In genomic region chr5:135578305-135578684, GRCh38 we compare ENCODE assay signal across 12 cellular contexts. TPM values are rescaled to one million over a fixed set of nuclear protein-coding genes. Genes with fewer than 3 reads are reported as not detected.
DNase-seq lines count a peak whose midpoint lies in the region; ATAC-seq and TF ChIP-seq lines count a peak whose summit lies in the region.
"Had no signal": no experiment of that assay in that cellular context is flagged by ENCODE, and none has a peak within 500 bp of the region (broad histone marks: within the 10 kb centered on the region; RNA-seq: fewer than 3 reads in every experiment).

No MANE protein-coding gene starts in this region.

- H3K27ac Mint-ChIP-seq in endodermal cell: no peak overlapping the region
- H3K27ac Mint-ChIP-seq: activated naive CD8-positive, alpha-beta T cell treated with anti-CD3 and anti-CD28 coated beads for 36 hours; effector memory CD8-positive, alpha-beta T cell had no signal

- H2BK5ac ChIP-seq in mesendoderm (ENCODE audit: low read length): no peak overlapping the region

- peak overlapping the region; percentile 82 for H3K56ac ChIP-seq in mesendoderm (ENCODE audit: low read length)

- DNase-seq in MG63: no peak
- DNase-seq in endodermal cell: peak; percentile 71
- peak; percentile 20 for DNase-seq in mesendoderm
- no peak for DNase-seq in tibial artery
- DNase-seq in activated CD4-positive, alpha-beta T cell treated with anti-CD3 and anti-CD28 coated beads, Interleukin-2, amount 50 U/mL, for 4 hours: no peak
- no peak for DNase-seq in amygdala (lab: John Stamatoyannopoulos, UW)
- DNase-seq: effector memory CD8-positive, alpha-beta T cell; NCI-H1436 had no signal

- no peak overlapping the region for H2AK5ac ChIP-seq in mesendoderm (ENCODE audit: low read length)

- H3K4me3 ChIP-seq in MG63 (peak overlapping the region; percentile 28), endodermal cell (ENCODE audit: low read length) (peak overlapping the region; percentile 69), mesendoderm (ENCODE audit: low read length) (peak overlapping the region; percentile 30), tibial artery (peak overlapping the region; percentile 9 to 40)

- intact Hi-C loops in tibial artery (cut with DNase I; ENCODE audit: low total_unique reads): no loop called here

- no peak overlapping the region for H3K18ac ChIP-seq in mesendoderm (ENCODE audit: low read length)

- H3K27ac ChIP-seq in endodermal cell (ENCODE audit: low read depth, low read length): no peak overlapping the region
- H3K27ac ChIP-seq in mesendoderm (ENCODE audit: low read depth, low read length): no peak overlapping the region
- H3K27ac ChIP-seq in tibial artery: no peak overlapping the region
- H3K27ac ChIP-seq: RWPE1 had no signal

- peaks cover 84% of the 10 kb centered on the region for H3K27me3 Mint-ChIP-seq in endodermal cell (ENCODE audit: insufficient read depth)

- no peak overlapping the region for H2BK15ac ChIP-seq in mesendoderm (replicated peaks; ENCODE audit: low read depth)

- H3K36me3 ChIP-seq in MG63: no peaks in the 10 kb centered on the region
- H3K36me3 ChIP-seq in endodermal cell (ENCODE audit: control insufficient read depth, insufficient read depth, low read length): no peaks in the 10 kb centered on the region
- H3K36me3 ChIP-seq in mesendoderm (ENCODE audit: control insufficient read depth, insufficient read depth, low read length): no peaks in the 10 kb centered on the region
- no peaks in the 10 kb centered on the region for H3K36me3 ChIP-seq in tibial artery

- H3K9me3 ChIP-seq in MG63 (no peaks in the 10 kb centered on the region), endodermal cell (ENCODE audit: control insufficient read depth, low read length) (no peaks in the 10 kb centered on the region), tibial artery (no peaks in the 10 kb centered on the region)

- H3K4me2 ChIP-seq in mesendoderm (ENCODE audit: low read length): peak overlapping the region; percentile 86

- no peaks in the 10 kb centered on the region for H3K79me1 ChIP-seq in mesendoderm (ENCODE audit: low read length)

- H3K4me3 Mint-ChIP-seq in endodermal cell: peak overlapping the region; percentile 66
- H3K4me3 Mint-ChIP-seq: effector memory CD8-positive, alpha-beta T cell had no signal

- H3K36me3 Mint-ChIP-seq in endodermal cell (ENCODE audit: low read depth): no peaks in the 10 kb centered on the region
- H3K36me3 Mint-ChIP-seq: activated naive CD8-positive, alpha-beta T cell treated with anti-CD3 and anti-CD28 coated beads for 36 hours had no signal

- no peak overlapping the region for H2BK120ac ChIP-seq in mesendoderm (ENCODE audit: low read depth, low read length)

- peaks cover 53% of the 10 kb centered on the region for H3K27me3 ChIP-seq in MG63
- H3K27me3 ChIP-seq in endodermal cell (ENCODE audit: control insufficient read depth, insufficient read depth, low read length, poor library complexity, severe bottlenecking): peaks cover 52% of the 10 kb centered on the region
- H3K27me3 ChIP-seq in mesendoderm (ENCODE audit: insufficient read depth, low read length, poor library complexity): peaks cover 11% of the 10 kb centered on the region
- H3K27me3 ChIP-seq in tibial artery: peaks cover 0 to 75% of the 10 kb centered on the region in 2 donors

- H3K4me1 Mint-ChIP-seq in endodermal cell: peaks cover 25% of the 10 kb centered on the region

- WGBS in endodermal cell (ENCODE audit: insufficient coverage in 1 of 2, insufficient read length in 1 of 2), 2 experiments: 9 to 13% methylated on average over 18 to 21 of the region's 21 CpGs
- no CpG with 5 or more reads among the region's 21 CpGs for WGBS in mesendoderm (ENCODE audit: extremely low coverage, insufficient coverage, low lambda C conversion rate)

- H3K4me1 ChIP-seq in endodermal cell (ENCODE audit: control insufficient read depth, insufficient read depth, low read length) (peaks cover 15% of the 10 kb centered on the region), mesendoderm (ENCODE audit: control insufficient read depth, low read depth, low read length) (peaks cover 14% of the 10 kb centered on the region), tibial artery (peaks cover 0 to 12% (median 3%) of the 10 kb centered on the region in 4 donors)

- H3K4ac ChIP-seq in mesendoderm (ENCODE audit: low read depth, low read length): no peak overlapping the region

- TF ChIP-seq CTCF in endodermal cell (conservative IDR thresholded peaks at IDR 0.05) (no peak), tibial artery (IDR thresholded peaks at IDR 0.05) (no peak)

- H4K5ac ChIP-seq in mesendoderm (ENCODE audit: low read length): no peak overlapping the region

- no peaks in the 10 kb centered on the region for H3K9me3 Mint-ChIP-seq in endodermal cell
- H3K9me3 Mint-ChIP-seq: activated naive CD8-positive, alpha-beta T cell treated with anti-CD3 and anti-CD28 coated beads for 36 hours; effector memory CD8-positive, alpha-beta T cell had no signal

- H3K9ac ChIP-seq in endodermal cell (ENCODE audit: extremely low read depth, low read length, poor library complexity, severe bottlenecking) (no peak overlapping the region), mesendoderm (ENCODE audit: low read length) (peak overlapping the region; percentile 69)

- H3K23ac ChIP-seq in mesendoderm (ENCODE audit: low read length): peak overlapping the region; percentile 66

- no peak for ATAC-seq in activated CD4-positive, CD25-positive, alpha-beta regulatory T cell treated with anti-CD3 and anti-CD28 coated beads, Interleukin-2, amount 50 U/mL, for 24 hours
- ATAC-seq: effector memory CD8-positive, alpha-beta T cell had no signal

- H3K79me2 ChIP-seq in mesendoderm (ENCODE audit: control insufficient read depth, insufficient read depth, low read length): no peaks in the 10 kb centered on the region

- H4K8ac ChIP-seq in mesendoderm (ENCODE audit: low read depth, low read length): no peak overlapping the region

RNA-seq across cellular contexts. Expression of gene CXCL14, which starts 0.5 kb away (rescaled TPM):
- total RNA-seq in MG63 (2014; rRNA removed; shearing (Covaris generic); ENCODE audit: low replicate concordance): 0.76 TPM in 1 of 2 replicates, not detected in the other
- total RNA-seq in endodermal cell: under 1 TPM; 0.20 to 0.44 TPM
- polyA plus RNA-seq in endodermal cell (2013, experiment 1 of 2): 5.7 TPM
- 7.0 TPM for polyA plus RNA-seq in endodermal cell (2013, experiment 2 of 2)
- polyA plus RNA-seq in mesendoderm (2013, experiment 1 of 2): 25.5 TPM
- polyA plus RNA-seq in mesendoderm (2013, experiment 2 of 2): 27.4 TPM
- total RNA-seq: activated naive CD8-positive, alpha-beta T cell treated with anti-CD3 and anti-CD28 coated beads for 36 hours; HT1080 had no signal

RNA-seq across cellular contexts. Expression of gene NEUROG1, which starts 42.5 kb away (rescaled TPM):
- total RNA-seq in MG63 (2014; rRNA removed; shearing (Covaris generic); ENCODE audit: low replicate concordance): not detected in 2 replicates
- not detected for total RNA-seq in endodermal cell
- polyA plus RNA-seq in endodermal cell (2013, experiment 1 of 2): 10.2 TPM
- 7.4 TPM for polyA plus RNA-seq in endodermal cell (2013, experiment 2 of 2)
- not detected for polyA plus RNA-seq in mesendoderm (2013, experiment 1 of 2)
- polyA plus RNA-seq in mesendoderm (2013, experiment 2 of 2): not detected
- total RNA-seq: activated naive CD8-positive, alpha-beta T cell treated with anti-CD3 and anti-CD28 coated beads for 36 hours; HT1080 had no signal

Comparison
In these comparisons a context has a peak if more than half of its experiments do, and no peak if none do; other contexts are left out.
1. DNase-seq: peak in endodermal cell (single experiment) and mesendoderm (single experiment); none in MG63 (single experiment), tibial artery (0 of 2), activated CD4-positive, alpha-beta T cell treated with anti-CD3 and anti-CD28 coated beads, Interleukin-2, amount 50 U/mL, for 4 hours (0 of 2) and amygdala (0 of 56).
2. Peak in every context shown above with its lines, with median percentiles within 50 percentile points of each other: H3K4me3 ChIP-seq.